In genomic region chr6:19289408-19289967, GRCh38 we compare ENCODE assay signal across 25 cellular contexts.
"Had no signal": no experiment of that assay in that cellular context is flagged by ENCODE, and none has a peak within 500 bp of the region (broad histone marks: within the 10 kb centered on the region; RNA-seq: fewer than 3 reads in every experiment).

No MANE protein-coding gene starts in this region.

- H3K27ac ChIP-seq: dorsolateral prefrontal cortex, gastroesophageal sphincter, heart left ventricle, neural progenitor cell, ovary, psoas muscle, skin epidermis, transverse colon, vagina, VCaP had no signal

- H3K36me3 Mint-ChIP-seq: activated naive CD4-positive, alpha-beta T cell treated with anti-CD3 and anti-CD28 coated beads, Interleukin-2, amount 10 ng/mL, durations not matched to agents 7 days and 5 days; brain; memory B cell; neural progenitor cell had no signal

- H3K4me3 Mint-ChIP-seq: activated naive CD4-positive, alpha-beta T cell treated with anti-CD3 and anti-CD28 coated beads, Interleukin-2, amount 10 ng/mL, durations not matched to agents 7 days and 5 days; activated naive CD8-positive, alpha-beta T cell treated with anti-CD3 and anti-CD28 coated beads, Interleukin-2, amount 50 U/mL, for 24 hours; activated T-cell treated with anti-CD3 and anti-CD28 coated beads, Interleukin-2, amount 50 U/mL, for 4 hours; brain; memory B cell; neural progenitor cell had no signal

- H3K4me3 ChIP-seq: dorsolateral prefrontal cortex, gastroesophageal sphincter, heart left ventricle, neural progenitor cell, ovary, psoas muscle, skin epidermis, transverse colon, vagina had no signal

- H3K4me2 ChIP-seq: neural progenitor cell had no signal

- H3K27me3 ChIP-seq: dorsolateral prefrontal cortex, gastroesophageal sphincter, heart left ventricle, neural progenitor cell, ovary, transverse colon, vagina had no signal

- H3K4me1 ChIP-seq: gastroesophageal sphincter, heart left ventricle, neural progenitor cell, psoas muscle, transverse colon, vagina had no signal

- ATAC-seq: activated naive CD8-positive, alpha-beta T cell treated with anti-CD3 and anti-CD28 coated beads, Interleukin-2, amount 50 U/mL, for 24 hours; activated T-cell treated with anti-CD3 and anti-CD28 coated beads, Interleukin-2, amount 50 U/mL, for 4 hours; esophagus mucosa; gastroesophageal sphincter; heart left ventricle; left ventricle myocardium superior; psoas muscle; right cardiac atrium; stimulated activated naive CD8-positive, alpha-beta T cell treated with anti-CD3 and anti-CD28 coated beads, Interleukin-15, Interleukin-2, amounts not matched to agents 100 U/mL and 50 U/mL, for 24 hours had no signal

- H3K9ac ChIP-seq: neural progenitor cell had no signal

- H3K9me3 ChIP-seq: gastroesophageal sphincter, heart left ventricle, ovary, psoas muscle, transverse colon, vagina had no signal

- H2AFZ ChIP-seq: neural progenitor cell had no signal

- H3K36me3 ChIP-seq: gastroesophageal sphincter, heart left ventricle, neural progenitor cell, ovary, transverse colon, vagina had no signal

- H3K27ac Mint-ChIP-seq: activated naive CD4-positive, alpha-beta T cell treated with anti-CD3 and anti-CD28 coated beads, Interleukin-2, amount 10 ng/mL, durations not matched to agents 7 days and 5 days; activated naive CD8-positive, alpha-beta T cell treated with anti-CD3 and anti-CD28 coated beads, Interleukin-2, amount 50 U/mL, for 24 hours; memory B cell; neural progenitor cell had no signal

- H3K27me3 Mint-ChIP-seq: activated naive CD4-positive, alpha-beta T cell treated with anti-CD3 and anti-CD28 coated beads, Interleukin-2, amount 10 ng/mL, durations not matched to agents 7 days and 5 days; activated naive CD8-positive, alpha-beta T cell treated with anti-CD3 and anti-CD28 coated beads, Interleukin-2, amount 50 U/mL, for 24 hours; brain; memory B cell had no signal

- H3K4me1 Mint-ChIP-seq: activated naive CD4-positive, alpha-beta T cell treated with anti-CD3 and anti-CD28 coated beads, Interleukin-2, amount 10 ng/mL, durations not matched to agents 7 days and 5 days; activated naive CD8-positive, alpha-beta T cell treated with anti-CD3 and anti-CD28 coated beads, Interleukin-2, amount 50 U/mL, for 24 hours; memory B cell; neural progenitor cell had no signal

- DNase-seq: activated CD4-positive, alpha-beta T cell treated with anti-CD3 and anti-CD28 coated beads, Interleukin-2, amount 50 U/mL, for 1 hour; activated CD4-positive, CD25-positive, alpha-beta regulatory T cell treated with anti-CD3 and anti-CD28 coated beads, Interleukin-2, amount 50 U/mL, for 72 hours; activated CD8-positive, alpha-beta memory T cell treated with anti-CD3 and anti-CD28 coated beads, Interleukin-2, amount 50 U/mL, for 4 hours; activated effector memory CD4-positive, alpha-beta T cell treated with Interleukin-2 at 50 U/mL for 16 hours; activated naive CD4-positive, alpha-beta T cell treated with anti-CD3 and anti-CD28 coated beads, Interleukin-2, amount 10 ng/mL, durations not matched to agents 7 days and 5 days; activated naive CD8-positive, alpha-beta T cell treated with anti-CD3 and anti-CD28 coated beads, Interleukin-2, amount 50 U/mL, for 24 hours; activated T-cell treated with anti-CD3 and anti-CD28 coated beads, Interleukin-2, amount 50 U/mL, for 4 hours; central memory CD4-positive, alpha-beta T cell; dorsolateral prefrontal cortex; heart left ventricle; left ventricle myocardium superior; ovary; psoas muscle; right cardiac atrium; stimulated activated naive CD8-positive, alpha-beta T cell treated with anti-CD3 and anti-CD28 coated beads, Interleukin-15, Interleukin-2, amounts not matched to agents 100 U/mL and 50 U/mL, for 24 hours; substantia nigra; transverse colon had no signal

- H3K9me3 Mint-ChIP-seq: activated naive CD8-positive, alpha-beta T cell treated with anti-CD3 and anti-CD28 coated beads, Interleukin-2, amount 50 U/mL, for 24 hours; brain; memory B cell had no signal
